In the genomic region with DNA sequence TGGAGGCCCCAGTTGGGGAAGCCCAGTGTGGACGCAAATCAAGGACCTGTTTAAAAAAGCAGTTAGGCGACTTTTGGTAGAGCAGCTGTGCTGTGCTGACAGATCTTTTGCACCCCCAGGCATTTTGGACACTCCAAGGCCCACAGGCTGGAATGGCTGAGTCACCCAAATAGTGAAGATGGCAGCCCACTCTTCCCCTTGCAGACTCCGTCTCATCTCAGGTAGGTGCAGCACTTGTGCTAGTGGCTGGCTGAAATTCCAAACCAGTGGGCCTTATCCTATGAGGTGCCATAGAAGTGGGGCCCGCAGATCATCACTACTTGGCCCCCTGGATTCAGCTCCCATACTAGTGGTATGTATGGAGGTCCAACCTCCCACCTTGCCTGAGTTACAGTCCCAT, we compare ENCODE assay signal across 39 cellular contexts. TPM values are rescaled to one million over a fixed set of nuclear protein-coding genes. Genes with fewer than 3 reads are reported as not detected.
"Had no signal": no experiment of that assay in that cellular context is flagged by ENCODE, and none has a peak within 500 bp of the region (broad histone marks: within the 10 kb centered on the region; RNA-seq: fewer than 3 reads in every experiment).

No MANE protein-coding gene starts in this region.

- H3K4me3 ChIP-seq: MG63 had no signal

- H3K27ac ChIP-seq: KMS-11 had no signal

- H3K36me3 ChIP-seq: MG63 had no signal

- H3K27me3 ChIP-seq: MG63 had no signal

- H3K9ac ChIP-seq: KMS-11 had no signal

- DNase-seq: Karpas-422, Kasumi-1, KG1, MG63, MM.1S, MV-4-11, NCI-H1048, NCI-H1092, NCI-H1092 treated with DMSO at 0.1 percent for 48 hours, NCI-H1105, NCI-H1105 treated with DMSO at 0.1 percent for 48 hours, NCI-H1417, NCI-H1417 treated with DMSO at 0.1 percent for 48 hours, NCI-H1436, NCI-H1436 treated with DMSO at 0.1 percent for 48 hours, NCI-H146, NCI-H1694, NCI-H1694 treated with DMSO at 0.1 percent for 48 hours, NCI-H187, NCI-H187 treated with DMSO at 0.1 percent for 48 hours, NCI-H1930, NCI-H2029, NCI-H2029 treated with DMSO at 0.1 percent for 48 hours, NCI-H2081, NCI-H2081 treated with DMSO at 0.1 percent for 48 hours, NCI-H2171, NCI-H2171 treated with DMSO at 0.1 percent for 48 hours, NCI-H2227 treated with DMSO at 0.1 percent for 48 hours, NCI-H226, NCI-H345, NCI-H446, NCI-H446 treated with DMSO at 0.1 percent for 48 hours, NCI-H510A, NCI-H510A treated with DMSO at 0.1 percent for 48 hours had no signal

- H3K9me3 ChIP-seq: MG63 had no signal

- H3K4me2 ChIP-seq: KMS-11 had no signal

RNA-seq across cellular contexts. Expression of gene CPXCR1, which starts 42.8 kb away (rescaled TPM):
- total RNA-seq: LHCN-M2, M059J, MCF 10A, NCI-H460 had no signal
